Comparison of ENCODE assay signal across 1 cellular context in genomic region chr6:16677458-16677857, GRCh38.
TF ChIP-seq lines count a peak whose summit lies in the region.

No MANE protein-coding gene starts in this region.

TF ChIP-seq in HepG2, 621 proteins besides CTCF, POLR2A, EP300 and RAD21 (continued from another document):
- TF ChIP-seq ZBTB4 (CRISPR knock-in tag; IDR thresholded peaks at IDR 0.05; ENCODE audit: borderline replicate concordance) (no peak), ZNF781 (CRISPR knock-in tag; IDR thresholded peaks at IDR 0.05; ENCODE audit: borderline replicate concordance, not compliant biosample characterization) (no peak), SP5 (CRISPR knock-in tag; IDR thresholded peaks at IDR 0.05; ENCODE audit: borderline replicate concordance, low read depth) (no peak), ZNF549 (CRISPR knock-in tag; IDR thresholded peaks at IDR 0.05) (no peak), ZBTB49 (CRISPR knock-in tag; IDR thresholded peaks at IDR 0.05; ENCODE audit: borderline replicate concordance) (no peak), CSRNP2 (CRISPR knock-in tag; conservative IDR thresholded peaks at IDR 0.05; ENCODE audit: low read depth) (no peak), MIER3 (CRISPR knock-in tag; IDR thresholded peaks at IDR 0.05; ENCODE audit: borderline replicate concordance) (no peak), ZNF34 (CRISPR knock-in tag; IDR thresholded peaks at IDR 0.05; ENCODE audit: borderline replicate concordance) (no peak), HOXA5 (CRISPR knock-in tag; IDR thresholded peaks at IDR 0.05) (no peak), RNF2 (conservative IDR thresholded peaks at IDR 0.05; ENCODE audit: low read depth) (no peak), ZFAT (CRISPR knock-in tag; conservative IDR thresholded peaks at IDR 0.05) (no peak), ZKSCAN8 (CRISPR knock-in tag; IDR thresholded peaks at IDR 0.05; ENCODE audit: borderline replicate concordance) (no peak), ZNF484 (CRISPR knock-in tag; IDR thresholded peaks at IDR 0.05; ENCODE audit: borderline replicate concordance, low read depth) (no peak)
